8 cellular contexts compared by ENCODE assay signal in genomic region chr16:84699712-84700517, GRCh38. TPM values are rescaled to one million over a fixed set of nuclear protein-coding genes. Genes with fewer than 3 reads are reported as not detected.
A peak's percentile ranks its signal among the peaks of the same experiment; 100 is the strongest.
DNase-seq lines count a peak whose midpoint lies in the region; ATAC-seq lines count a peak whose summit lies in the region.

USP10 (plus strand) TSS chr16:84700000; CDS start chr16:84700091, 91 bp downstream.

- peaks cover 4% of the 10 kb centered on the region for H3K36me3 ChIP-seq in BLaER1
- no peaks in the 10 kb centered on the region for H3K36me3 ChIP-seq in effector memory CD4-positive, alpha-beta T cell (ENCODE audit: control insufficient read depth, insufficient read depth, low read length)

- peaks cover 2% of the 10 kb centered on the region for H3K36me3 Mint-ChIP-seq in activated CD8-positive, alpha-beta T cell treated with anti-CD3 and anti-CD28 coated beads, Interleukin-2, amount 10 ng/mL, durations not matched to agents 7 days and 5 days (ENCODE audit: low read depth)

- H3K4me3 ChIP-seq in BLaER1, result peak within 1 kb of the TSS; percentile 100
- peak within 1 kb of the TSS; percentile 79 for H3K4me3 ChIP-seq in effector memory CD4-positive, alpha-beta T cell (ENCODE audit: insufficient read depth, low read depth, low read length, poor library complexity, severe bottlenecking)

- H3K4me1 ChIP-seq in BLaER1, result peaks cover 46% of the 10 kb centered on the region
- H3K4me1 ChIP-seq in effector memory CD4-positive, alpha-beta T cell (ENCODE audit: control insufficient read depth, insufficient read depth, low read length, poor library complexity, severe bottlenecking), result peaks cover 14% of the 10 kb centered on the region

- H3K4me2 ChIP-seq in BLaER1, result peak within 1 kb of the TSS; percentile 99

- DNase-seq in GM19238 (ENCODE audit: insufficient read length, low spot score), result peak; percentile 96
- DNase-seq in NCI-H82 (lab: John Stamatoyannopoulos, UW), result peak; percentile 83
- peak; percentile 86 for DNase-seq in activated CD8-positive, alpha-beta T cell treated with anti-CD3 and anti-CD28 coated beads, Interleukin-2, amount 10 ng/mL, durations not matched to agents 7 days and 5 days
- peak; percentile 73 to 79 (median 78) for DNase-seq in effector memory CD4-positive, alpha-beta T cell
- peak; percentile 83 for DNase-seq in medulla oblongata (ENCODE audit: extremely low spot score)
- DNase-seq in stimulated activated CD4-positive, alpha-beta T cell treated with anti-CD3 and anti-CD28 coated beads, TNF-alpha, amount 100 ng/mL, for 48 hours (ENCODE audit: low read depth in 3 of 3), result peak; percentile 63 to 77 (median 69)

- ATAC-seq in HG03439 (IDR thresholded peaks at IDR 0.05; ENCODE audit: unreplicated experiment), result peak; percentile 86
- peak; percentile 89 for ATAC-seq in activated CD8-positive, alpha-beta T cell treated with anti-CD3 and anti-CD28 coated beads, Interleukin-2, amount 10 ng/mL, durations not matched to agents 7 days and 5 days

- H3K9me3 ChIP-seq in BLaER1, result no peaks in the 10 kb centered on the region
- no peaks in the 10 kb centered on the region for H3K9me3 ChIP-seq in effector memory CD4-positive, alpha-beta T cell (ENCODE audit: control insufficient read depth, low read length)

- peak within 1 kb of the TSS; percentile 98 for H3K4me3 Mint-ChIP-seq in activated CD8-positive, alpha-beta T cell treated with anti-CD3 and anti-CD28 coated beads, Interleukin-2, amount 10 ng/mL, durations not matched to agents 7 days and 5 days

- peaks cover 38% of the 10 kb centered on the region for H3K4me1 Mint-ChIP-seq in activated CD8-positive, alpha-beta T cell treated with anti-CD3 and anti-CD28 coated beads, Interleukin-2, amount 10 ng/mL, durations not matched to agents 7 days and 5 days (ENCODE audit: low read depth)

- H3K27ac ChIP-seq in BLaER1, result peak within 1 kb of the TSS; percentile 99
- H3K27ac ChIP-seq in effector memory CD4-positive, alpha-beta T cell (ENCODE audit: insufficient read depth, low read length, poor library complexity, severe bottlenecking), result peak within 1 kb of the TSS; percentile 82

- H4K20me1 ChIP-seq in BLaER1, result peaks cover 50% of the 10 kb centered on the region

- POLR2A ChIA-PET in activated CD8-positive, alpha-beta T cell treated with anti-CD3 and anti-CD28 coated beads, Interleukin-2, amount 10 ng/mL, durations not matched to agents 7 days and 5 days (lab: Charles Lee), result interaction anchor here (0.7 to 1.5 kb wide), 7 partner anchors 12 to 86 kb away, joined by 3 to 7 read pairs (median 5); partner anchors contain the start of gene KLHL36

- CTCF ChIA-PET in activated CD8-positive, alpha-beta T cell treated with anti-CD3 and anti-CD28 coated beads, Interleukin-2, amount 10 ng/mL, durations not matched to agents 7 days and 5 days (lab: Charles Lee), result interaction anchor here (0.9 to 2.2 kb wide), 9 partner anchors 12 to 194 kb away, joined by 3 to 34 read pairs (median 5); no protein-coding TSS in a partner anchor

- peak within 1 kb of the TSS; percentile 93 for H3K27ac Mint-ChIP-seq in activated CD8-positive, alpha-beta T cell treated with anti-CD3 and anti-CD28 coated beads, Interleukin-2, amount 10 ng/mL, durations not matched to agents 7 days and 5 days

- H3K27me3 ChIP-seq in BLaER1, result no peaks in the 10 kb centered on the region
- H3K27me3 ChIP-seq in effector memory CD4-positive, alpha-beta T cell (replicated peaks; ENCODE audit: control insufficient read depth, insufficient read depth, low read length, poor library complexity, severe bottlenecking), result no peaks in the 10 kb centered on the region

- H3K9ac ChIP-seq in BLaER1, result peak within 1 kb of the TSS; percentile 99

- no peaks in the 10 kb centered on the region for H3K9me3 Mint-ChIP-seq in activated CD8-positive, alpha-beta T cell treated with anti-CD3 and anti-CD28 coated beads, Interleukin-2, amount 10 ng/mL, durations not matched to agents 7 days and 5 days (ENCODE audit: insufficient read depth)

- no peaks in the 10 kb centered on the region for H3K27me3 Mint-ChIP-seq in activated CD8-positive, alpha-beta T cell treated with anti-CD3 and anti-CD28 coated beads, Interleukin-2, amount 10 ng/mL, durations not matched to agents 7 days and 5 days (ENCODE audit: low read depth)

RNA-seq across cellular contexts. Expression of gene USP10, which starts in this region (rescaled TPM):
- total RNA-seq in activated CD8-positive, alpha-beta T cell treated with anti-CD3 and anti-CD28 coated beads, Interleukin-2, amount 10 ng/mL, durations not matched to agents 7 days and 5 days, result 10 to 100 TPM; 82.9 to 88.3 TPM

Comparison
In these comparisons a context has a peak if more than half of its experiments do, and no peak if none do; other contexts are left out.
1. Peak in every context shown above with its lines: DNase-seq, ATAC-seq, H3K4me3 ChIP-seq and H3K27ac ChIP-seq.